ENCODE assay signal across 8 cellular contexts in genomic region chr11:126282742-126283591, GRCh38. TPM values are rescaled to one million over a fixed set of nuclear protein-coding genes. Genes with fewer than 3 reads are reported as not detected.
DNase-seq lines count a peak whose midpoint lies in the region; ATAC-seq and TF ChIP-seq lines count a peak whose summit lies in the region.

TSS of gene TIRAP (plus strand) at chr11:126283093. CDS start at chr11:126290895, 7,802 bp downstream.

- ATAC-seq in GM18502 (IDR thresholded peaks at IDR 0.05; ENCODE audit: poor library complexity, unreplicated experiment), result peak; percentile 71
- ATAC-seq in HG02759 (IDR thresholded peaks at IDR 0.05; ENCODE audit: unreplicated experiment), result peak; percentile 81

- H3K4me3 ChIP-seq in WI38 (ENCODE audit: low read depth, low read length) (peak within 1 kb of the TSS; percentile 74), breast epithelium (peak within 1 kb of the TSS; percentile 57 to 84 (median 82)), iPS-20b (ENCODE audit: low read length) (peak within 1 kb of the TSS; percentile 88), skeletal muscle satellite cell (ENCODE audit: low read length) (peak within 1 kb of the TSS; percentile 79)

- H3K27ac ChIP-seq in breast epithelium, result peak within 1 kb of the TSS; percentile 95 to 97
- no peak within 1 kb of the TSS for H3K27ac ChIP-seq in iPS-20b (ENCODE audit: low read length)

- H3K4me1 ChIP-seq in breast epithelium (no peaks in the 10 kb centered on the region), iPS-20b (ENCODE audit: insufficient read depth, low read length) (no peaks in the 10 kb centered on the region), skeletal muscle satellite cell (ENCODE audit: control insufficient read depth, insufficient read depth, low read length) (peaks cover 17% of the 10 kb centered on the region)

- TF ChIP-seq POLR2A in breast epithelium (IDR thresholded peaks at IDR 0.05), result no peak

- intact Hi-C loops in breast epithelium (cut with DNase I; ENCODE audit: low total_unique reads), result no loop called here

- TF ChIP-seq CTCF in WI38 (IDR thresholded peaks at IDR 0.05; ENCODE audit: low read depth, low read length) (no peak), breast epithelium (IDR thresholded peaks at IDR 0.05) (no peak)

- H3K36me3 ChIP-seq in breast epithelium (no peaks in the 10 kb centered on the region), iPS-20b (ENCODE audit: insufficient read depth, low read depth, low read length) (peaks cover 9% of the 10 kb centered on the region; the same call in 1 of the 2 replicates), skeletal muscle satellite cell (ENCODE audit: insufficient read depth, low read length) (peaks cover 4% of the 10 kb centered on the region)

- peak within 1 kb of the TSS; percentile 81 for H3K4me2 ChIP-seq in skeletal muscle satellite cell (ENCODE audit: low read length)

- H3K27me3 ChIP-seq in breast epithelium (no peaks in the 10 kb centered on the region), iPS-20b (ENCODE audit: insufficient read depth, low read length) (peaks cover 30% of the 10 kb centered on the region), skeletal muscle satellite cell (ENCODE audit: control insufficient read depth, insufficient read depth, low read length) (no peaks in the 10 kb centered on the region)

- H3K9me3 ChIP-seq in breast epithelium (no peaks in the 10 kb centered on the region), iPS-20b (ENCODE audit: insufficient read depth, low read depth, low read length) (no peaks in the 10 kb centered on the region), skeletal muscle satellite cell (replicated peaks; ENCODE audit: low read length) (no peaks in the 10 kb centered on the region)

- H3K9ac ChIP-seq in iPS-20b (ENCODE audit: low read depth, low read length), result peak within 1 kb of the TSS; percentile 43
- peak within 1 kb of the TSS; percentile 83 for H3K9ac ChIP-seq in skeletal muscle satellite cell (ENCODE audit: low read depth, low read length)

- DNase-seq in NCI-H2029 (lab: John Stamatoyannopoulos, UW), result peak; percentile 51
- DNase-seq in breast epithelium (ENCODE audit: low spot score in 2 of 2), result peak; percentile 40 to 73
- no peak for DNase-seq in DMS153 (lab: John Stamatoyannopoulos, UW)

RNA-seq across cellular contexts. Expression of gene TIRAP, which starts in this region (rescaled TPM):
- total RNA-seq in breast epithelium, result 10 to 100 TPM in 2 of 3 donors, 1 to 10 TPM in 1; 8.9 to 11.1 (median 10.9) TPM
- 5.5 and 7.9 TPM in 2 replicates for total RNA-seq in skeletal muscle satellite cell (2012; rRNA removed)
